In the genomic region with DNA sequence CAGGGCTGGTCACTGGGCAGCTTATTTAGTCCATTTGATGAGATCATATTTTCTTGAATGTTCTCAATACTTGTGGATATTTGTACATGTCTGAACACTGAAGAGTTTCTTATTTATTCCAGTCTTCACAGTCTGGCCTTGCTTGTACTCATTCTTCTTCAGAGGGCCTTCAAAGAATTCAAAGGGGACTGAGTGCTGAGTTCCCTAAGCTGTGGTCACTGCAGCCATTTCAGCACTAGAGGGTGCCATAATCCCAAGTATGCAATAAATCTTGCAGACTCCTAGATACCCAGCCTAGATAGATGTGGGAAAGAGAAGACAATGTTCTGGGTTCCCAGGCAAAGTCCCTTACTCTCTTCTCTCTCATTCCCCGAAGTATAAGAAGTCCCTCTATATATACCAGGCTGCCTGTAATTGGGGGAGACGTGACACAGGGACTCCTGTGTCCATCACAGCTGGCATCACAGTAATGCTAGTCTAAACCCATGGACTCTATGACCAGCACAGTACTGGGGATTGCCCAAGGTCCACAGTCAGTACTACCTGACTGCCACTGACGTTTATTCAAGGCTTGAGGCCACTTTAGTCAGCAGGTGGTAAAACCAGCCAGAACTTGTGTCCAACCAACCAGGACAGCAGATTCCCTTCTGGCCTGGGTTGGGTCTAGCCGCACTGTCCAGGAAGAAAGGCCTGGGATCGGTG, we compare ENCODE assay signal across 8 cellular contexts. TPM values are rescaled to one million over a fixed set of nuclear protein-coding genes. Genes with fewer than 3 reads are reported as not detected.
DNase-seq lines count a peak whose midpoint lies in the region; ATAC-seq and TF ChIP-seq lines count a peak whose summit lies in the region.

No MANE protein-coding gene starts in this region.

- peaks cover 66% of the 10 kb centered on the region for H3K36me3 Mint-ChIP-seq in GM23338 (ENCODE audit: low read depth)

- peaks cover 10% of the 10 kb centered on the region; the same call in 1 of the 2 replicates for H3K36me3 ChIP-seq in GM23338 (ENCODE audit: insufficient read depth)
- H3K36me3 ChIP-seq in RWPE2 (ENCODE audit: low read depth) = no peaks in the 10 kb centered on the region; the same call in 1 of the 2 replicates

- no peaks in the 10 kb centered on the region for H4K20me1 ChIP-seq in GM23338 (replicated peaks; ENCODE audit: insufficient read depth)

- no peak overlapping the region for H3K4me3 Mint-ChIP-seq in GM23338

- ATAC-seq in GM23338 = peak; percentile 90
- ATAC-seq in RWPE2 (ENCODE audit: low read depth) = no peak
- ATAC-seq in GM19467 (IDR thresholded peaks at IDR 0.05; ENCODE audit: unreplicated experiment) = no peak

- no peaks in the 10 kb centered on the region for H3K4me1 Mint-ChIP-seq in GM23338

- H3K27ac ChIP-seq in C4-2B (no peak overlapping the region), GM23338 (ENCODE audit: low read depth) (no peak overlapping the region), RWPE2 (ENCODE audit: poor library complexity, severe bottlenecking) (no peak overlapping the region), caudate nucleus (ENCODE audit: low read depth, low read length) (no peak overlapping the region), coronary artery (no peak overlapping the region)

- no peak overlapping the region for H3K27ac Mint-ChIP-seq in GM23338

- H3K9me3 Mint-ChIP-seq in GM23338 = peaks cover 87% of the 10 kb centered on the region

- peaks cover 21% of the 10 kb centered on the region for H3K9me3 ChIP-seq in RWPE2 (ENCODE audit: severe bottlenecking)

- no peaks in the 10 kb centered on the region for H3K9me2 ChIP-seq in GM23338 (ENCODE audit: insufficient read depth)

- H3K27me3 ChIP-seq in GM23338 (ENCODE audit: insufficient read depth) (no peaks in the 10 kb centered on the region), RWPE2 (ENCODE audit: insufficient read depth, poor library complexity, severe bottlenecking) (no peaks in the 10 kb centered on the region)

- TF ChIP-seq CTCF in C4-2B (conservative IDR thresholded peaks at IDR 0.05) (peak; percentile 77), GM23338 (conservative IDR thresholded peaks at IDR 0.05; ENCODE audit: low read depth in 2 of 2) (peak; percentile 75 to 77), RWPE2 (IDR thresholded peaks at IDR 0.05; ENCODE audit: poor library complexity, severe bottlenecking) (peak; percentile 21), fibroblast of pulmonary artery (IDR thresholded peaks at IDR 0.05; ENCODE audit: low read length, missing control alignments) (peak; percentile 44), coronary artery (IDR thresholded peaks at IDR 0.05) (no peak)

- no peaks in the 10 kb centered on the region for H3K4me1 ChIP-seq in GM23338 (ENCODE audit: insufficient read depth)
- no peaks in the 10 kb centered on the region for H3K4me1 ChIP-seq in RWPE2 (ENCODE audit: insufficient read depth, poor library complexity, severe bottlenecking)

- H3K79me2 ChIP-seq in GM23338 (replicated peaks; ENCODE audit: insufficient read depth) = peaks cover 19% of the 10 kb centered on the region; the same call in 1 of the 2 replicates

- H3K4me3 ChIP-seq in GM23338 (no peak overlapping the region), RWPE2 (ENCODE audit: severe bottlenecking) (no peak overlapping the region), fibroblast of pulmonary artery (replicated peaks; ENCODE audit: low read depth, low read length) (no peak overlapping the region), coronary artery (no peak overlapping the region)

- DNase-seq in GM23338 (ENCODE audit: low spot score) (peak; percentile 82), RWPE2 (ENCODE audit: low spot score) (no peak), fibroblast of pulmonary artery (ENCODE audit: low read depth) (peak; percentile 53), caudate nucleus (lab: John Stamatoyannopoulos, UW) (no peak), coronary artery (ENCODE audit: low spot score) (no peak), nucleus accumbens (lab: John Stamatoyannopoulos, UW) (no peak)

- H3K4me2 ChIP-seq in GM23338 = no peak overlapping the region

- H3K27me3 Mint-ChIP-seq in GM23338 (ENCODE audit: insufficient read depth, low read depth, poor library complexity) = peaks cover 9% of the 10 kb centered on the region

- no peak overlapping the region for H2AFZ ChIP-seq in GM23338

- H3F3A ChIP-seq in GM23338 (replicated peaks; ENCODE audit: low read depth) = no peaks in the 10 kb centered on the region

TF ChIP-seq in GM23338, 12 proteins besides CTCF, POLR2A, EP300 and RAD21:
- TF ChIP-seq JUNB (IDR thresholded peaks at IDR 0.05; ENCODE audit: unreplicated experiment) = no peak
- TF ChIP-seq CREB1 (CRISPR knock-in tag; IDR thresholded peaks at IDR 0.05; ENCODE audit: low read depth) = peak; percentile 34; the same call in 1 of the 2 replicates
TF ChIP-seq in GM23338: peak in this region for 1.

RNA-seq across cellular contexts. Expression of gene VN1R1, which starts 8.9 kb away (rescaled TPM):
- total RNA-seq in GM23338 (2014; rRNA removed; shearing (Covaris generic)) = 1.5 and 2.7 TPM in 2 replicates
- 0.54 and 1.2 TPM in 2 replicates for polyA plus RNA-seq in GM23338 (2016; fragmentation: Nextera tagmentation; extraction: Ambion mirVana)

RNA-seq across cellular contexts. Expression of gene ZNF772, which starts 11.5 kb away (rescaled TPM):
- total RNA-seq in GM23338 (2014; rRNA removed; shearing (Covaris generic)) = 27.7 and 28.0 TPM in 2 replicates
- polyA plus RNA-seq in GM23338 (2016; fragmentation: Nextera tagmentation; extraction: Ambion mirVana) = 2.5 and 3.5 TPM in 2 replicates

RNA-seq across cellular contexts. Expression of gene ZNF419, which starts 21.7 kb away (rescaled TPM):
- total RNA-seq in GM23338 (2014; rRNA removed; shearing (Covaris generic)) = 11.0 and 22.4 TPM in 2 replicates
- polyA plus RNA-seq in GM23338 (2016; fragmentation: Nextera tagmentation; extraction: Ambion mirVana) = 4.7 and 5.4 TPM in 2 replicates

RNA-seq across cellular contexts. Expression of gene ZNF749, which starts 30.7 kb away (rescaled TPM):
- 19.5 and 26.4 TPM in 2 replicates for total RNA-seq in GM23338 (2014; rRNA removed; shearing (Covaris generic))
- 30.1 and 30.9 TPM in 2 replicates for polyA plus RNA-seq in GM23338 (2016; fragmentation: Nextera tagmentation; extraction: Ambion mirVana)

RNA-seq across cellular contexts. Expression of gene ZNF773, which starts 33.9 kb away (rescaled TPM):
- total RNA-seq in GM23338 (2014; rRNA removed; shearing (Covaris generic)) = 3.8 and 12.9 TPM in 2 replicates
- polyA plus RNA-seq in GM23338 (2016; fragmentation: Nextera tagmentation; extraction: Ambion mirVana) = 4.1 and 4.2 TPM in 2 replicates

Comparison
In these comparisons a context has a peak if more than half of its experiments do, and no peak if none do; other contexts are left out.
1. DNase-seq: peak in GM23338 (single experiment) and fibroblast of pulmonary artery (single experiment); none in RWPE2 (single experiment), caudate nucleus (0 of 61), coronary artery (single experiment) and nucleus accumbens (0 of 56).